Comparison of ENCODE assay signal across 1 cellular context in the genomic region with DNA sequence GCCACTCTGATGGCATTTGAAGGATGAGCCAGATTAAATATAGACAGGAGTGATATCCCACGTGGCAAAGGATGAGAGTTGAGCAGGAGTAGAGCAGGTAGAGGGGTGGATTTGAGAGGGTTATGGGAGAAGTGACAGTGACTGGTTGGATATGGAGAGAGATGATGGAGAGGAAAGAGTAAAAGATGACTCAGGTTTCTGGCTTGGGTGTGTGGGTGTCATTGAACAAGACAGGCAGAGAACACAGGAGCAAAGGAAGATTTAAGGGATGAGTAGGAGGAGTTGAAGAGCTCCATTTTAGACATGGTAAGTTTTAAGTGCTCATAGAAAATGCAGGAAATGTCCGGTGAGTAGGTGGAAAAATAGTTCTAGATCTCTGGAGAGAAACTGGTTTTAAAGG.
TF ChIP-seq lines count a peak whose summit lies in the region.

No MANE protein-coding gene starts in this region.

TF ChIP-seq in K562, 482 proteins besides CTCF, POLR2A, EP300 and RAD21 (continued from another document):
- TF ChIP-seq, protein P1, sequence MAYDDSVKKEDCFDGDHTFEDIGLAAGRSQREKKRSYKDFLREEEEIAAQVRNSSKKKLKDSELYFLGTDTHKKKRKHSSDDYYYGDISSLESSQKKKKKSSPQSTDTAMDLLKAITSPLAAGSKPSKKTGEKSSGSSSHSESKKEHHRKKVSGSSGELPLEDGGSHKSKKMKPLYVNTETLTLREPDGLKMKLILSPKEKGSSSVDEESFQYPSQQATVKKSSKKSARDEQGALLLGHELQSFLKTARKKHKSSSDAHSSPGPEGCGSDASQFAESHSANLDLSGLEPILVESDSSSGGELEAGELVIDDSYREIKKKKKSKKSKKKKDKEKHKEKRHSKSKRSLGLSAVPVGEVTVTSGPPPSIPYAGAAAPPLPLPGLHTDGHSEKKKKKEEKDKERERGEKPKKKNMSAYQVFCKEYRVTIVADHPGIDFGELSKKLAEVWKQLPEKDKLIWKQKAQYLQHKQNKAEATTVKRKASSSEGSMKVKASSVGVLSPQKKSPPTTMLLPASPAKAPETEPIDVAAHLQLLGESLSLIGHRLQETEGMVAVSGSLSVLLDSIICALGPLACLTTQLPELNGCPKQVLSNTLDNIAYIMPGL (CRISPR knock-in tag; IDR thresholded peaks at IDR 0.05): no peak
- TF ChIP-seq THRAP3 (IDR thresholded peaks at IDR 0.05; ENCODE audit: borderline replicate concordance): no peak
- TF ChIP-seq HDAC3 (IDR thresholded peaks at IDR 0.05; ENCODE audit: borderline replicate concordance, partially characterized antibody): no peak
